Comparison of ENCODE assay signal across 8 cellular contexts in the genomic region with DNA sequence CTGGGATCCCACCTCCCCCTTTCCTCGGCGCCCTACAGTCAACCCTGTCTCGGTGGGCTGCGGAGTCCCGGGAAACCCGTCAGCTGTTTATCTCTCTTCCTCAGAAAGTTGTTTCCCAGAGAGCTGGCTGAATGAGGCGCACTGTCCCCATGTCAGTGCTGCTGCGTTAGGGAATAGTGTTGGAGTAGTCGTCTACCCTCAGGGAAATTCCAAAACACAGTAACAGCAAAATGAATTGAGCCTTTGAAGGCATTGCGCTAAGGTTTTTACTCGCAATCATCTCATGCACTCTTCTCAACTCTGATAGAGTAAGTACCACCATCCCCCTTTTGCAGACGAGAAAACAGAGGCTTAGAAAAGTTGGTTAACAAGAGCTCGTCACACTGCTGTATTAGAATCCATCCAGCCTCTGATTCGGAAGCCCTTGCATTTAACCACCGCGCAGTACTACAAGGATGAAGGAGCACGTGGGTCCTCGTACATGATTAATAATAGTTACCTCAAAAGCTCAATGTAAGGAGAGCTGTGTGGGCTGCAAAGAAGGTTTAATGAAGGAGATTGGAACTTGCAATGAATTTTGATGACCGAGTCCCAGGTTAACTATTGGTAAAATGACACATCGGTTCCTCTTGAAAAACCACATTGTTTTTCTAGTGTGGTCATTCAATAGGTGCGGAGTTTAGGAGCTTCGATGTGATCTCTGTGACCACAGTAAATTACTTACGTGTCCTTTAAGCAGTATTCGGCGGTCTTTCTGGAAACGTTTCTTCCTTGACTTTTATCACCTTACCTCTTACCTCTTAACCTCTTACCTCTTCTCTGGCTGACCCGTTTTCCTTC. TPM values are rescaled to one million over a fixed set of nuclear protein-coding genes. Genes with fewer than 3 reads are reported as not detected.
DNase-seq lines count a peak whose midpoint lies in the region; ATAC-seq and TF ChIP-seq lines count a peak whose summit lies in the region.

No MANE protein-coding gene starts in this region.

- POLR2A ChIA-PET in CD4-positive, alpha-beta T cell (lab: Charles Lee), result interaction anchor here (0.6 to 4.8 kb wide), 13 partner anchors 10 to 1620 kb away, joined by 3 to 60 read pairs (median 6); partner anchors contain the start of genes ODR4, RNF2, SWT1 and TPR

- peaks cover 44% of the 10 kb centered on the region for H3K4me1 Mint-ChIP-seq in CD4-positive, alpha-beta T cell (ENCODE audit: low read depth)
- H3K4me1 Mint-ChIP-seq in neural progenitor cell, result peaks cover 20% of the 10 kb centered on the region

- no peaks in the 10 kb centered on the region for H3K9me3 ChIP-seq in CD4-positive, alpha-beta T cell (ENCODE audit: control insufficient read depth, low read length)
- no peaks in the 10 kb centered on the region for H3K9me3 ChIP-seq in neural progenitor cell (ENCODE audit: low read depth)

- peaks cover 14% of the 10 kb centered on the region for H3K4me1 ChIP-seq in neural progenitor cell

- no peaks in the 10 kb centered on the region for H3K36me3 ChIP-seq in neural progenitor cell

- peak; percentile 0 for ATAC-seq in CD4-positive, alpha-beta T cell (ENCODE audit: poor library complexity)
- ATAC-seq in GM18907 (IDR thresholded peaks at IDR 0.05; ENCODE audit: unreplicated experiment) (peak; percentile 9), GM21529 (IDR thresholded peaks at IDR 0.05; ENCODE audit: unreplicated experiment) (no peak)

- H3K27me3 Mint-ChIP-seq in CD4-positive, alpha-beta T cell, result no peaks in the 10 kb centered on the region
- H3K27me3 Mint-ChIP-seq in neural progenitor cell (ENCODE audit: insufficient read depth, low read depth), result peaks cover 4% of the 10 kb centered on the region

- intact Hi-C loops in CD4-positive, alpha-beta T cell (cut with DNase I, micrococcal nuclease), result loop anchor here (2.0 to 10.0 kb wide), 7 partner anchors 292 to 1619 kb away; partner anchors contain the start of genes ARPC5 (in 2 of the 2), SWT1 (in 2 of the 2), TRMT1L (in 2 of the 2) and IVNS1ABP (in 1 of the 2)

- TF ChIP-seq CTCF in CD4-positive, alpha-beta T cell (IDR thresholded peaks at IDR 0.05), result no peak
- no peak for TF ChIP-seq CTCF in neural progenitor cell (IDR thresholded peaks at IDR 0.05)

- peaks cover 11% of the 10 kb centered on the region for H3F3A ChIP-seq in neural progenitor cell (ENCODE audit: low read depth)

- CTCF ChIA-PET in CD4-positive, alpha-beta T cell (lab: Charles Lee), result interaction anchor here (0.9 to 4.4 kb wide), 5 partner anchors 12 to 1620 kb away, joined by 3 to 16 read pairs (median 4); partner anchors contain the start of gene TPR

- H3K36me3 Mint-ChIP-seq in CD4-positive, alpha-beta T cell (ENCODE audit: low read depth), result peaks cover 20% of the 10 kb centered on the region
- no peaks in the 10 kb centered on the region for H3K36me3 Mint-ChIP-seq in neural progenitor cell

- peaks cover 17% of the 10 kb centered on the region for H3K79me2 ChIP-seq in neural progenitor cell (ENCODE audit: low read depth)

- no peaks in the 10 kb centered on the region for H3K27me3 ChIP-seq in CD4-positive, alpha-beta T cell (ENCODE audit: control insufficient read depth, insufficient read depth, low read length)
- H3K27me3 ChIP-seq in neural progenitor cell, result peaks cover 16% of the 10 kb centered on the region

- no peak overlapping the region for H3K9ac ChIP-seq in neural progenitor cell

- DNase-seq in CD4-positive, alpha-beta T cell, result peak in 3 of 10 experiments; percentile 4 to 11 (median 9)
- peak; percentile 11 for DNase-seq in HPDE6-E6E7 (ENCODE audit: extremely low spot score)
- DNase-seq in activated CD4-positive, alpha-beta T cell treated with anti-CD3 and anti-CD28 coated beads, Interleukin-2, amount 50 U/mL, for 48 hours, result peak; percentile 6 to 23
- DNase-seq in fibroblast of gingiva (ENCODE audit: low read depth), result peak; percentile 12
- peak; percentile 24 for DNase-seq in neural progenitor cell (ENCODE audit: low spot score)
- no peak for DNase-seq in KG1 (lab: John Stamatoyannopoulos, UW)

- peak overlapping the region; percentile 89 for H2AFZ ChIP-seq in neural progenitor cell (replicated peaks)

- peak overlapping the region; percentile 87 for H3K27ac Mint-ChIP-seq in CD4-positive, alpha-beta T cell
- H3K27ac Mint-ChIP-seq in neural progenitor cell, result no peak overlapping the region

- peak overlapping the region; percentile 82 for H3K4me3 ChIP-seq in neural progenitor cell

- peak overlapping the region; percentile 92 for H3K4me3 Mint-ChIP-seq in CD4-positive, alpha-beta T cell
- peak overlapping the region; percentile 92 for H3K4me3 Mint-ChIP-seq in neural progenitor cell

- peaks cover 13% of the 10 kb centered on the region for H4K20me1 ChIP-seq in neural progenitor cell (ENCODE audit: low read depth)

- H3K27ac ChIP-seq in CD4-positive, alpha-beta T cell (ENCODE audit: low read depth, low read length), result peak overlapping the region; percentile 95
- no peak overlapping the region for H3K27ac ChIP-seq in neural progenitor cell

- H3K9me3 Mint-ChIP-seq in CD4-positive, alpha-beta T cell, result no peaks in the 10 kb centered on the region
- no peaks in the 10 kb centered on the region for H3K9me3 Mint-ChIP-seq in neural progenitor cell

- peak overlapping the region; percentile 80 for H3K4me2 ChIP-seq in neural progenitor cell

RNA-seq across cellular contexts. Expression of gene EDEM3, which starts 0.8 kb away (rescaled TPM):
- 10 to 100 TPM; 19.9 to 20.0 TPM for total RNA-seq in CD4-positive, alpha-beta T cell
- 14.7 and 32.9 TPM in 2 replicates for total RNA-seq in neural progenitor cell (ENCODE audit: low replicate concordance)
